ENCODE assay signal across 20 cellular contexts in the genomic region with DNA sequence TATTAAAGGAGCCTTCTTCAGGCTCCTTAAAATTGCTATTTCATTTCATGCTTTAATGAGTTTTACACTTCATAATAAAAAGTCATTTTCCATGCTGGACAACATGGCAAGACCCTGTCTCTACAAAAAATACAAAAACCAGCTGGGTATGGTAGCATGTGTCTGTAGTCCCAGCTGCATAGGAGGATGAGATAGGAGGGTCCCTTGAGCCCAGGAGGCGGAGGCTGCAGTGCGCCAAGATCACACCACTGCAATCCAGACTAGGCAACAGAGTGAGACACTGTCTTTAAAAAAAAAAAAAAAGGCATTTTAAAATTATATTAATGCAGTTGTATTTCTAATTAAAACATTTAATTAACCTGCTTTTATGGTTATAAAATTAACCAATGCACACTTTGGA. TPM values are rescaled to one million over a fixed set of nuclear protein-coding genes. Genes with fewer than 3 reads are reported as not detected.
DNase-seq lines count a peak whose midpoint lies in the region; ATAC-seq and TF ChIP-seq lines count a peak whose summit lies in the region.
"Had no signal": no experiment of that assay in that cellular context is flagged by ENCODE, and none has a peak within 500 bp of the region (broad histone marks: within the 10 kb centered on the region; RNA-seq: fewer than 3 reads in every experiment).

No MANE protein-coding gene starts in this region.

- no peak overlapping the region for H3K4me3 ChIP-seq in right atrium auricular region
- H3K4me3 ChIP-seq: A549 had no signal

- no peak overlapping the region for H3K27ac ChIP-seq in right atrium auricular region
- no peak overlapping the region for H3K27ac ChIP-seq in CD4-positive, alpha-beta T cell (ENCODE audit: low read depth, low read length)
- H3K27ac ChIP-seq: A549, HL-60, KMS-11 had no signal

- H3K36me3 ChIP-seq in right atrium auricular region = no peaks in the 10 kb centered on the region

- DNase-seq in Right ventricle myocardium inferior (ENCODE audit: missing footprints) (no peak), right atrium auricular region (ENCODE audit: low spot score) (no peak), NCI-H82 (lab: John Stamatoyannopoulos, UW) (peak; percentile 51), neural crest cell (ENCODE audit: low read depth, low spot score) (no peak), ACHN (no peak)
- no peak for DNase-seq in CD4-positive, alpha-beta T cell
- DNase-seq in stimulated activated CD4-positive, alpha-beta T cell treated with anti-CD3 and anti-CD28 coated beads, Interleukin-4, amount 100 ng/mL, for 4 hours = no peak
- DNase-seq: MM.1S, NCI-H2029, NCI-H446 treated with DMSO at 0.1 percent for 48 hours, NCI-H526, RPMI8226, SHP77 treated with DMSO at 0.1 percent for 48 hours, SK-N-SH, SW 1271 had no signal

- no peaks in the 10 kb centered on the region for H3K27me3 Mint-ChIP-seq in CD4-positive, alpha-beta T cell
- no peaks in the 10 kb centered on the region for H3K27me3 Mint-ChIP-seq in neural crest cell (ENCODE audit: low read depth)
- H3K27me3 Mint-ChIP-seq: IgD-negative memory B cell had no signal

- peaks cover 55% of the 10 kb centered on the region for H3K36me3 Mint-ChIP-seq in CD4-positive, alpha-beta T cell (ENCODE audit: low read depth)
- H3K36me3 Mint-ChIP-seq in neural crest cell (ENCODE audit: low read depth) = peaks cover 14% of the 10 kb centered on the region

- TF ChIP-seq CTCF in right atrium auricular region (IDR thresholded peaks at IDR 0.05) = no peak
- no peak for TF ChIP-seq CTCF in CD4-positive, alpha-beta T cell (IDR thresholded peaks at IDR 0.05)
- TF ChIP-seq CTCF in neural crest cell (conservative IDR thresholded peaks at IDR 0.05) = no peak

- peak overlapping the region; percentile 44 for H3K27ac Mint-ChIP-seq in CD4-positive, alpha-beta T cell
- peak overlapping the region; percentile 89 for H3K27ac Mint-ChIP-seq in neural crest cell (ENCODE audit: unreplicated experiment)

- no peaks in the 10 kb centered on the region for H3K9me3 ChIP-seq in right atrium auricular region
- H3K9me3 ChIP-seq in CD4-positive, alpha-beta T cell (ENCODE audit: control insufficient read depth, low read length) = no peaks in the 10 kb centered on the region
- H3K9me3 ChIP-seq: A549, SK-N-SH had no signal

- POLR2A ChIA-PET in CD4-positive, alpha-beta T cell (lab: Charles Lee) = no interaction called here

- H3K4me1 Mint-ChIP-seq in CD4-positive, alpha-beta T cell (ENCODE audit: low read depth) = peaks cover 41% of the 10 kb centered on the region
- peaks cover 1% of the 10 kb centered on the region for H3K4me1 Mint-ChIP-seq in neural crest cell

- CTCF ChIA-PET in CD4-positive, alpha-beta T cell (lab: Charles Lee) = no interaction called here

- intact Hi-C loops in Right ventricle myocardium inferior (cut with DNase I) = no loop called here
- intact Hi-C loops in CD4-positive, alpha-beta T cell (cut with DNase I, micrococcal nuclease) = no loop called here

- ATAC-seq in Right ventricle myocardium inferior = peak; percentile 63
- no peak for ATAC-seq in CD4-positive, alpha-beta T cell (ENCODE audit: poor library complexity)
- ATAC-seq: A549, HCT116 had no signal

- H3K4me3 Mint-ChIP-seq in CD4-positive, alpha-beta T cell = no peak overlapping the region
- H3K4me3 Mint-ChIP-seq in neural crest cell = no peak overlapping the region
- H3K4me3 Mint-ChIP-seq: IgD-negative memory B cell had no signal

- no peaks in the 10 kb centered on the region for H3K9me3 Mint-ChIP-seq in CD4-positive, alpha-beta T cell
- no peaks in the 10 kb centered on the region for H3K9me3 Mint-ChIP-seq in neural crest cell

- peaks cover 0 to 4% of the 10 kb centered on the region in 2 donors for H3K4me1 ChIP-seq in right atrium auricular region

- no peaks in the 10 kb centered on the region for H3K27me3 ChIP-seq in right atrium auricular region
- H3K27me3 ChIP-seq in CD4-positive, alpha-beta T cell (ENCODE audit: control insufficient read depth, insufficient read depth, low read length) = no peaks in the 10 kb centered on the region

- in situ Hi-C loops in ACHN (cut with HindIII; ENCODE audit: low pct_ligation_motif_present, low pct_unique_long_range_greater_than_20kb, low sequenced_read_pairs) = no loop called here

RNA-seq across cellular contexts. Expression of a gene that starts 49.2 kb away (rescaled TPM):
- total RNA-seq in Right ventricle myocardium inferior = 32.6 TPM
- total RNA-seq in right atrium auricular region = 10 to 100 TPM; 29.5 to 30.3 TPM
- total RNA-seq in CD4-positive, alpha-beta T cell = 10 to 100 TPM; 80.0 to 80.6 TPM
- total RNA-seq in neural crest cell = 82.1 and 83.1 TPM in 2 replicates
